ENCODE assay signal across 27 cellular contexts in the genomic region with DNA sequence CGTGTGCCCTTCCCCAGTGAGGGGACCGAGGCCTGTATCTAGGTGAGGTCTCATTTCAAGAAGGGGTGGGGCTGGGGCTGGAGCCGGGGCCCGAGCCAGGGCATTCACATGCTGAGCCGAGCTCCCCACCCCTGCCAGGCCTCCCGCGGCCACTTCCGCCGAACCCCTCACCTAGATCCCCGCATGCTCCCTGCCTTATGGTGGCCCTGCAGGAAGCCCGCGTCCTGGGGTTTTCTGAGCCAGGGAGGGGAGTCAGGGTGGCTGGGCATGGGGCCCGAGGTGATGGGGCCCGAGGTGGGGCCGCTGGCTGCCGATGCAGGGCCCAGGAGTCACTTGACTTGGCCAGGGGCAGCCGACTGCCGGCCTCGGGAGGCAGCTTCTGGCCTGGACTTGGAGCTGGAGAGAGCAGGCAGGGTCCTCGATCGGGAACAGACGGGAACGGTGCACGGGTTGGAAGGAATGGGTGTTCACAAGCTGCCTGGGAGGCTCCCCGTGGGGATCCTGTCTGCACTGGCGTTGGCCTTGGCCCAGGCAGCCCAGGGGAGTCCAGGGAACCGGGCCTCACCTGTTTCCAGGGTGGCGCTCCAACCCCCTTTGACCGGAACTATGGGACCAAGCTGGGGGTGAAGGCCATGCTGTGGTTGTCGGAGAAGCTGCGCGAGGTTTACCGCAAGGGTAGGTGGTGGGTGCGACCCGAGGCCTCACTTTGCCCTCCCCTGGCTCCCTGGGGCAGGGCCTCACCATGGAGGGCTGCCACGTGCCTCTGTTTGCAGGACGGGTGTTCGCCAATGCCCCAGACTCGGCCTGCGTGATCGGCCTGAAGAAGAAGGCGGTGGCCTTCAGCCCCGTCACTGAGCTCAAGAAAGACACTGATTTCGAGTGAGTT. TPM values are rescaled to one million over a fixed set of nuclear protein-coding genes. Genes with fewer than 3 reads are reported as not detected.
DNase-seq lines count a peak whose midpoint lies in the region; ATAC-seq, FAIRE-seq and TF ChIP-seq lines count a peak whose summit lies in the region.
"Had no signal": no experiment of that assay in that cellular context is flagged by ENCODE, and none has a peak within 500 bp of the region (broad histone marks: within the 10 kb centered on the region; RNA-seq: fewer than 3 reads in every experiment).

No MANE protein-coding gene starts in this region.

- TF ChIP-seq CTCF in HepG2 (CRISPR knock-in tag; IDR thresholded peaks at IDR 0.05) (no peak), right lobe of liver (IDR thresholded peaks at IDR 0.05) (no peak)

- no peak for TF ChIP-seq RAD21 in HepG2 (CRISPR knock-in tag; IDR thresholded peaks at IDR 0.05)

- H3K27ac ChIP-seq in HepG2 (ENCODE audit: extremely low read length, insufficient read depth, low read length) (no peak overlapping the region), right lobe of liver (no peak overlapping the region), neuronal stem cell (replicated peaks; ENCODE audit: low read length) (no peak overlapping the region)
- H3K27ac ChIP-seq: A549, GM23248 had no signal

- H3K9ac ChIP-seq in HepG2 (ENCODE audit: insufficient read depth, low read depth, low read length) (no peak overlapping the region), neuronal stem cell (ENCODE audit: low read depth, low read length, poor library complexity) (no peak overlapping the region)
- H3K9ac ChIP-seq: BLaER1 treated with 17β-estradiol and CSF1 and Interleukin-3, amounts not matched to agents 10 nM and 100 nM; GM23248 had no signal

- CTCF ChIA-PET in HepG2 (lab: Yijun Ruan, JAX; ENCODE audit: low intra/inter-chr PET ratio, low total read pairs), result no interaction called here

- peak overlapping the region; percentile 91 for H3K23ac ChIP-seq in neuronal stem cell (ENCODE audit: low read depth, low read length, poor library complexity)

- in situ Hi-C loops in HepG2 (cut with HindIII; ENCODE audit: extremely low pct_ligation_motif_present, low pct_unique_long_range_greater_than_20kb), result no loop called here

- H3K4me3 ChIP-seq in HepG2 (replicated peaks in 1 of 3; ENCODE audit: insufficient read depth in 1 of 3, low read depth in 2 of 3, low read length in 3 of 3), result no peak overlapping the region
- no peak overlapping the region for H3K4me3 ChIP-seq in right lobe of liver
- no peak overlapping the region for H3K4me3 ChIP-seq in neuronal stem cell (ENCODE audit: low read length in 2 of 2)
- H3K4me3 ChIP-seq: A549; BLaER1 treated with 17β-estradiol and CSF1 and Interleukin-3, amounts not matched to agents 10 nM and 100 nM; GM23248 had no signal

- POLR2A ChIA-PET in HepG2 (lab: Yijun Ruan, JAX), result interaction anchor here (0.7 kb wide), 1 partner anchor 12 kb away, joined by 3 read pairs; no protein-coding TSS in a partner anchor

- H4K20me1 ChIP-seq in HepG2 (ENCODE audit: insufficient read depth, low read length), result no peaks in the 10 kb centered on the region

- H3K9me3 ChIP-seq in HepG2 (ENCODE audit: low read length) (no peaks in the 10 kb centered on the region), right lobe of liver (no peaks in the 10 kb centered on the region), neuronal stem cell (replicated peaks in 1 of 2; ENCODE audit: control insufficient read depth in 2 of 2, insufficient read depth in 1 of 2, low read depth in 1 of 2, low read length in 2 of 2) (no peaks in the 10 kb centered on the region)
- H3K9me3 ChIP-seq: A549; BE2C; BLaER1 treated with 17β-estradiol and CSF1 and Interleukin-3, amounts not matched to agents 10 nM and 100 nM had no signal

- no peak overlapping the region for H4K91ac ChIP-seq in neuronal stem cell (ENCODE audit: low read depth, low read length, poor library complexity)

- TF ChIP-seq EP300 in HepG2 (IDR thresholded peaks at IDR 0.05; ENCODE audit: low read depth in 2 of 2, low read length in 2 of 2) (no peak), HepG2 (CRISPR knock-in tag; IDR thresholded peaks at IDR 0.05; ENCODE audit: borderline replicate concordance) (no peak)

- H3K18ac ChIP-seq in neuronal stem cell (ENCODE audit: low read length), result no peak overlapping the region

- FAIRE-seq in HepG2 (lab: Jason Lieb, UNC), result no peak
- FAIRE-seq: A549, D721Med, GM19239, H1 had no signal

- ATAC-seq in HepG2 (no peak), right lobe of liver (no peak), HG02884 (IDR thresholded peaks at IDR 0.05; ENCODE audit: unreplicated experiment) (no peak)
- ATAC-seq: A549 had no signal

- H3K79me2 ChIP-seq in HepG2 (ENCODE audit: insufficient read depth, low read length), result no peaks in the 10 kb centered on the region

- intact Hi-C loops in HepG2 (cut with micrococcal nuclease; ENCODE audit: unreplicated experiment), result no loop called here
- intact Hi-C loops in right lobe of liver (cut with DNase I), result no loop called here

- peaks cover 13 to 41% of the 10 kb centered on the region in 2 experiments; a peak in 4 of 5 replicates for H3K36me3 ChIP-seq in HepG2 (replicated peaks in 1 of 2; ENCODE audit: control insufficient read depth in 1 of 2, insufficient read depth in 2 of 2, low read length in 2 of 2)
- peaks cover 0 to 27% (median 0%) of the 10 kb centered on the region in 4 donors for H3K36me3 ChIP-seq in right lobe of liver
- peaks cover 7 to 66% of the 10 kb centered on the region in 2 donors for H3K36me3 ChIP-seq in neuronal stem cell (replicated peaks in 1 of 2; ENCODE audit: control insufficient read depth in 2 of 2, insufficient read depth in 2 of 2, low read length in 2 of 2)

- no peaks in the 10 kb centered on the region for H3K27me3 ChIP-seq in HepG2 (ENCODE audit: control insufficient read depth in 1 of 2, insufficient read depth in 2 of 2, low read length in 2 of 2)
- H3K27me3 ChIP-seq in right lobe of liver, result no peaks in the 10 kb centered on the region
- no peaks in the 10 kb centered on the region for H3K27me3 ChIP-seq in neuronal stem cell (ENCODE audit: control insufficient read depth in 3 of 3, insufficient read depth in 3 of 3, low read depth in 1 of 3, low read length in 3 of 3)
- H3K27me3 ChIP-seq: BE2C; BLaER1 treated with 17β-estradiol and CSF1 and Interleukin-3, amounts not matched to agents 10 nM and 100 nM had no signal

- H2AFZ ChIP-seq in HepG2 (ENCODE audit: low read length), result no peak overlapping the region
- no peak overlapping the region for H2AFZ ChIP-seq in neuronal stem cell (ENCODE audit: low read length)
- H2AFZ ChIP-seq: GM23248 had no signal

- H2BK15ac ChIP-seq in neuronal stem cell (ENCODE audit: low read length), result no peak overlapping the region

- H3K14ac ChIP-seq in neuronal stem cell (ENCODE audit: low read length), result no peak overlapping the region

- H3K4me1 ChIP-seq in HepG2 (ENCODE audit: insufficient read depth, low read length) (no peaks in the 10 kb centered on the region), right lobe of liver (no peaks in the 10 kb centered on the region), neuronal stem cell (ENCODE audit: control insufficient read depth in 2 of 2, insufficient read depth in 1 of 2, low read depth in 1 of 2, low read length in 2 of 2) (peaks cover 0 to 2% of the 10 kb centered on the region in 2 donors)
- H3K4me1 ChIP-seq: A549 had no signal

- H2AK5ac ChIP-seq in neuronal stem cell (ENCODE audit: low read depth, low read length), result no peak overlapping the region

- WGBS in HepG2 (ENCODE audit: low lambda C conversion rate), result 92% methylated on average over 24 of the region's 44 CpGs
- 79% methylated on average over 9 of the region's 44 CpGs for WGBS in right lobe of liver (ENCODE audit: insufficient coverage, low coverage, low lambda C conversion rate, missing lambda C conversion rate)
- no CpG with 5 or more reads among the region's 44 CpGs for WGBS in neuronal stem cell (ENCODE audit: extremely low coverage in 2 of 2, insufficient read length in 2 of 2, insufficient replicate concordance in 1 of 2), 2 donors

- peak overlapping the region; percentile 66 for H2BK5ac ChIP-seq in neuronal stem cell (ENCODE audit: low read length)

- TF ChIP-seq POLR2A in HepG2 (IDR thresholded peaks at IDR 0.05; ENCODE audit: insufficient read depth in 1 of 2, low read depth in 2 of 2, low read length in 2 of 2) (0 out of 4 replicates have a peak, but pooled peaks of 1 of the 2 experiments have one; percentile 15), right lobe of liver (IDR thresholded peaks at IDR 0.05) (no peak)

- no peak overlapping the region for H3K4me2 ChIP-seq in HepG2 (ENCODE audit: low read depth, low read length)
- H3K4me2 ChIP-seq in neuronal stem cell (ENCODE audit: insufficient read depth, low read length, poor library complexity, severe bottlenecking), result no peak overlapping the region
- H3K4me2 ChIP-seq: A549 had no signal

- H2BK12ac ChIP-seq in neuronal stem cell (ENCODE audit: low read length), result no peak overlapping the region

- TSS peak; percentile 46 for BruUV-seq in HepG2 (replicated peaks; lab: Mats Ljungman, UMichigan)

- H3K79me1 ChIP-seq in neuronal stem cell (ENCODE audit: low read depth, low read length), result peaks cover 9% of the 10 kb centered on the region

- no peak for DNase-seq in HepG2 (ENCODE audit: low spot score)
- DNase-seq in right lobe of liver, result no peak
- DNase-seq in neuronal stem cell (ENCODE audit: low spot score), result no peak
- DNase-seq in DMS 273 treated with DMSO at 0.1 percent for 48 hours (lab: John Stamatoyannopoulos, UW), result no peak
- no peak for DNase-seq in NCI-H1436 treated with DMSO at 0.1 percent for 48 hours (lab: John Stamatoyannopoulos, UW)
- DNase-seq: 8988T; ACHN; AML-193; BE2C; CD4-positive, alpha-beta T cell; DMS53; DMS79 treated with DMSO at 0.1 percent for 48 hours; GF-D8; GM23248; H7; HCEC 1CT had no signal

- no peak overlapping the region for H2BK120ac ChIP-seq in neuronal stem cell (ENCODE audit: low read depth, low read length)

- no peak overlapping the region for H4K8ac ChIP-seq in neuronal stem cell (ENCODE audit: low read depth, low read length)

- H3K4ac ChIP-seq in neuronal stem cell (ENCODE audit: low read length), result no peak overlapping the region

RNA-seq across cellular contexts. Expression of a gene that starts 13.6 kb away (rescaled TPM):
- total RNA-seq in HepG2 (2016; rRNA removed; fragmentation: Illumina TruSeq; extraction: Trizol) (13.1 and 20.1 TPM in 2 replicates), right lobe of liver (10 to 100 TPM in 4 of 6 experiments, 1 to 10 TPM in 2; 6.9 to 15.4 (median 13.1) TPM)
- total RNA-seq in HepG2 (2016; cell fraction: cytosol; rRNA removed; fragmentation: Illumina TruSeq; extraction: Trizol; ENCODE audit: low read depth), result 16.2 and 18.7 TPM in 2 replicates
- 11.7 and 23.2 TPM in 2 replicates for total RNA-seq in HepG2 (2016; cell fraction: insoluble cytoplasmic fraction; rRNA removed; fragmentation: Illumina TruSeq; extraction: Trizol)
- 22.7 and 31.0 TPM in 2 replicates for total RNA-seq in HepG2 (2016; cell fraction: membrane; rRNA removed; fragmentation: Illumina TruSeq; extraction: Trizol)
- total RNA-seq in HepG2 (2016; cell fraction: nucleus; rRNA removed; fragmentation: Illumina TruSeq; extraction: Trizol), result 15.4 and 16.3 TPM in 2 replicates
- polyA plus RNA-seq in HepG2 (2011; rRNA removed), result 8.0 and 13.1 TPM in 2 replicates
- polyA plus RNA-seq in HepG2 (2011; cell fraction: cytosol; rRNA removed), result 6.8 and 14.6 TPM in 2 replicates
- polyA plus RNA-seq in HepG2 (2011; cell fraction: nucleus; rRNA removed), result 84.7 and 108 TPM in 2 replicates
- 7.4 and 9.9 TPM in 2 replicates for polyA plus RNA-seq in HepG2 (2012)
- polyA plus RNA-seq in HepG2 (2016; cell fraction: cytosol; fragmentation: Illumina TruSeq; extraction: Trizol; ENCODE audit: low read depth), result 17.7 and 23.4 TPM in 2 replicates
- polyA plus RNA-seq in HepG2 (2016; cell fraction: insoluble cytoplasmic fraction; fragmentation: Illumina TruSeq; extraction: Trizol; ENCODE audit: low read depth), result 12.0 and 13.3 TPM in 2 replicates
- 19.5 and 21.9 TPM in 2 replicates for polyA plus RNA-seq in HepG2 (2016; cell fraction: membrane; fragmentation: Illumina TruSeq; extraction: Trizol; ENCODE audit: low read depth)
- polyA plus RNA-seq in HepG2 (2016; cell fraction: nucleus; fragmentation: Illumina TruSeq; extraction: Trizol; ENCODE audit: insufficient read depth, low read depth), result 26.7 and 31.2 TPM in 2 replicates
- polyA minus RNA-seq in HepG2 (2011; rRNA and poly(A)+ RNA removed; ENCODE audit: low replicate concordance), result 3.6 and 9.9 TPM in 2 replicates
- polyA minus RNA-seq in HepG2 (2011; cell fraction: cytosol; rRNA and poly(A)+ RNA removed), result 3.6 and 4.5 TPM in 2 replicates
- polyA minus RNA-seq in HepG2 (2011; cell fraction: nucleus; rRNA and poly(A)+ RNA removed), result 13.3 and 17.1 TPM in 2 replicates
- 34.0 TPM for polyA plus RNA-seq in PFSK-1 (2012; ENCODE audit: insufficient read length, low read depth)
- polyA plus RNA-seq in neuronal stem cell (2013, experiment 1 of 2), result 13.0 TPM
- polyA plus RNA-seq in neuronal stem cell (2013, experiment 2 of 2), result 12.0 TPM

RNA-seq across cellular contexts. Expression of a gene that starts 25.8 kb away (rescaled TPM):
- 87.6 and 106 TPM in 2 replicates for total RNA-seq in HepG2 (2016; rRNA removed; fragmentation: Illumina TruSeq; extraction: Trizol)
- 13.9 and 14.6 TPM in 2 replicates for total RNA-seq in HepG2 (2016; cell fraction: cytosol; rRNA removed; fragmentation: Illumina TruSeq; extraction: Trizol; ENCODE audit: low read depth)
- 76.5 and 112 TPM in 2 replicates for total RNA-seq in HepG2 (2016; cell fraction: insoluble cytoplasmic fraction; rRNA removed; fragmentation: Illumina TruSeq; extraction: Trizol)
- total RNA-seq in HepG2 (2016; cell fraction: membrane; rRNA removed; fragmentation: Illumina TruSeq; extraction: Trizol), result 27.9 TPM in 2 replicates
- 51.1 and 56.0 TPM in 2 replicates for total RNA-seq in HepG2 (2016; cell fraction: nucleus; rRNA removed; fragmentation: Illumina TruSeq; extraction: Trizol)
- polyA plus RNA-seq in HepG2 (2011; rRNA removed), result 92.8 and 113 TPM in 2 replicates
- polyA plus RNA-seq in HepG2 (2011; cell fraction: cytosol; rRNA removed), result 71.8 and 109 TPM in 2 replicates
- polyA plus RNA-seq in HepG2 (2011; cell fraction: nucleus; rRNA removed), result 444 and 640 TPM in 2 replicates
- polyA plus RNA-seq in HepG2 (2012), result 83.1 and 108 TPM in 2 replicates
- 10.0 and 11.5 TPM in 2 replicates for polyA plus RNA-seq in HepG2 (2016; cell fraction: cytosol; fragmentation: Illumina TruSeq; extraction: Trizol; ENCODE audit: low read depth)
- 69.5 and 87.4 TPM in 2 replicates for polyA plus RNA-seq in HepG2 (2016; cell fraction: insoluble cytoplasmic fraction; fragmentation: Illumina TruSeq; extraction: Trizol; ENCODE audit: low read depth)
- 16.7 and 19.2 TPM in 2 replicates for polyA plus RNA-seq in HepG2 (2016; cell fraction: membrane; fragmentation: Illumina TruSeq; extraction: Trizol; ENCODE audit: low read depth)
- polyA plus RNA-seq in HepG2 (2016; cell fraction: nucleus; fragmentation: Illumina TruSeq; extraction: Trizol; ENCODE audit: insufficient read depth, low read depth), result 107 and 115 TPM in 2 replicates
- polyA minus RNA-seq in HepG2 (2011; rRNA and poly(A)+ RNA removed; ENCODE audit: low replicate concordance), result 90.7 and 203 TPM in 2 replicates
- polyA minus RNA-seq in HepG2 (2011; cell fraction: cytosol; rRNA and poly(A)+ RNA removed), result 72.1 and 83.6 TPM in 2 replicates
- 51.9 and 52.8 TPM in 2 replicates for polyA minus RNA-seq in HepG2 (2011; cell fraction: nucleus; rRNA and poly(A)+ RNA removed)
- 10 to 100 TPM; 68.3 to 97.6 (median 73.7) TPM for total RNA-seq in right lobe of liver
- 384 TPM for polyA plus RNA-seq in PFSK-1 (2012; ENCODE audit: insufficient read length, low read depth)
- polyA plus RNA-seq in neuronal stem cell (2013, experiment 1 of 2), result 37.4 TPM
- 35.9 TPM for polyA plus RNA-seq in neuronal stem cell (2013, experiment 2 of 2)

RNA-seq across cellular contexts. Expression of a gene that starts 27.8 kb away (rescaled TPM):
- total RNA-seq in HepG2 (2016; rRNA removed; fragmentation: Illumina TruSeq; extraction: Trizol) (0.07 TPM in 1 of 2 replicates, not detected in the other), right lobe of liver (1 to 10 TPM in 4 of 6 experiments, under 1 TPM in 2; 0.92 to 2.0 (median 1.2) TPM)
- not detected in 2 replicates for total RNA-seq in HepG2 (2016; cell fraction: cytosol; rRNA removed; fragmentation: Illumina TruSeq; extraction: Trizol; ENCODE audit: low read depth)
- total RNA-seq in HepG2 (2016; cell fraction: insoluble cytoplasmic fraction; rRNA removed; fragmentation: Illumina TruSeq; extraction: Trizol), result 0.09 TPM in 1 of 2 replicates, not detected in the other
- total RNA-seq in HepG2 (2016; cell fraction: membrane; rRNA removed; fragmentation: Illumina TruSeq; extraction: Trizol), result 0.14 TPM in 1 of 2 replicates, not detected in the other
- total RNA-seq in HepG2 (2016; cell fraction: nucleus; rRNA removed; fragmentation: Illumina TruSeq; extraction: Trizol), result not detected in 2 replicates
- polyA plus RNA-seq in HepG2 (2011; rRNA removed), result 0.09 and 0.20 TPM in 2 replicates
- 0.05 and 0.06 TPM in 2 replicates for polyA plus RNA-seq in HepG2 (2011; cell fraction: cytosol; rRNA removed)
- 0.37 and 0.55 TPM in 2 replicates for polyA plus RNA-seq in HepG2 (2011; cell fraction: nucleus; rRNA removed)
- 0.27 and 0.31 TPM in 2 replicates for polyA plus RNA-seq in HepG2 (2012)
- polyA plus RNA-seq in HepG2 (2016; cell fraction: cytosol; fragmentation: Illumina TruSeq; extraction: Trizol; ENCODE audit: low read depth), result 0.08 TPM in 1 of 2 replicates, not detected in the other
- polyA plus RNA-seq in HepG2 (2016; cell fraction: insoluble cytoplasmic fraction; fragmentation: Illumina TruSeq; extraction: Trizol; ENCODE audit: low read depth), result 0.14 TPM in 1 of 2 replicates, not detected in the other
- 0.18 TPM in 1 of 2 replicates, not detected in the other for polyA plus RNA-seq in HepG2 (2016; cell fraction: membrane; fragmentation: Illumina TruSeq; extraction: Trizol; ENCODE audit: low read depth)
- 0.11 and 0.37 TPM in 2 replicates for polyA plus RNA-seq in HepG2 (2016; cell fraction: nucleus; fragmentation: Illumina TruSeq; extraction: Trizol; ENCODE audit: insufficient read depth, low read depth)
- 0.02 and 11.4 TPM in 2 replicates for polyA minus RNA-seq in HepG2 (2011; rRNA and poly(A)+ RNA removed; ENCODE audit: low replicate concordance)
- polyA minus RNA-seq in HepG2 (2011; cell fraction: cytosol; rRNA and poly(A)+ RNA removed), result 0.70 TPM in 1 of 2 replicates, not detected in the other
- 0.26 and 0.50 TPM in 2 replicates for polyA minus RNA-seq in HepG2 (2011; cell fraction: nucleus; rRNA and poly(A)+ RNA removed)
- 49.8 TPM for polyA plus RNA-seq in PFSK-1 (2012; ENCODE audit: insufficient read length, low read depth)
- polyA plus RNA-seq in neuronal stem cell (2013, experiment 1 of 2), result 0.03 TPM
- 0.03 TPM for polyA plus RNA-seq in neuronal stem cell (2013, experiment 2 of 2)
- total RNA-seq: G401 had no signal
- polyA plus RNA-seq: GM23248 had no signal

RNA-seq across cellular contexts. Expression of a gene that starts 40.0 kb away (rescaled TPM):
- not detected in 2 replicates for total RNA-seq in HepG2 (2016; rRNA removed; fragmentation: Illumina TruSeq; extraction: Trizol)
- not detected in 2 replicates for total RNA-seq in HepG2 (2016; cell fraction: cytosol; rRNA removed; fragmentation: Illumina TruSeq; extraction: Trizol; ENCODE audit: low read depth)
- not detected in 2 replicates for total RNA-seq in HepG2 (2016; cell fraction: insoluble cytoplasmic fraction; rRNA removed; fragmentation: Illumina TruSeq; extraction: Trizol)
- not detected in 2 replicates for total RNA-seq in HepG2 (2016; cell fraction: membrane; rRNA removed; fragmentation: Illumina TruSeq; extraction: Trizol)
- total RNA-seq in HepG2 (2016; cell fraction: nucleus; rRNA removed; fragmentation: Illumina TruSeq; extraction: Trizol), result not detected in 2 replicates
- not detected in 2 replicates for polyA plus RNA-seq in HepG2 (2011; rRNA removed)
- polyA plus RNA-seq in HepG2 (2011; cell fraction: cytosol; rRNA removed), result not detected in 2 replicates
- polyA plus RNA-seq in HepG2 (2011; cell fraction: nucleus; rRNA removed), result not detected in 2 replicates
- polyA plus RNA-seq in HepG2 (2012), result not detected in 2 replicates
- polyA plus RNA-seq in HepG2 (2016; cell fraction: cytosol; fragmentation: Illumina TruSeq; extraction: Trizol; ENCODE audit: low read depth), result not detected in 2 replicates
- polyA plus RNA-seq in HepG2 (2016; cell fraction: insoluble cytoplasmic fraction; fragmentation: Illumina TruSeq; extraction: Trizol; ENCODE audit: low read depth), result not detected in 2 replicates
- not detected in 2 replicates for polyA plus RNA-seq in HepG2 (2016; cell fraction: membrane; fragmentation: Illumina TruSeq; extraction: Trizol; ENCODE audit: low read depth)
- polyA plus RNA-seq in HepG2 (2016; cell fraction: nucleus; fragmentation: Illumina TruSeq; extraction: Trizol; ENCODE audit: insufficient read depth, low read depth), result not detected in 2 replicates
- polyA minus RNA-seq in HepG2 (2011; rRNA and poly(A)+ RNA removed; ENCODE audit: low replicate concordance), result 0.07 TPM in 1 of 2 replicates, not detected in the other
- not detected in 2 replicates for polyA minus RNA-seq in HepG2 (2011; cell fraction: cytosol; rRNA and poly(A)+ RNA removed)
- not detected in 2 replicates for polyA minus RNA-seq in HepG2 (2011; cell fraction: nucleus; rRNA and poly(A)+ RNA removed)
- total RNA-seq in right lobe of liver, result not detected
- not detected for polyA plus RNA-seq in PFSK-1 (2012; ENCODE audit: insufficient read length, low read depth)
- polyA plus RNA-seq in neuronal stem cell (2013, experiment 1 of 2), result not detected
- not detected for polyA plus RNA-seq in neuronal stem cell (2013, experiment 2 of 2)
- total RNA-seq: CD8-positive, alpha-beta memory T cell; Daoy; GM23248; H1 had no signal
- polyA plus RNA-seq: A549, CD14-positive monocyte, GM23248 had no signal
